3 cellular contexts compared by ENCODE assay signal in the genomic region with DNA sequence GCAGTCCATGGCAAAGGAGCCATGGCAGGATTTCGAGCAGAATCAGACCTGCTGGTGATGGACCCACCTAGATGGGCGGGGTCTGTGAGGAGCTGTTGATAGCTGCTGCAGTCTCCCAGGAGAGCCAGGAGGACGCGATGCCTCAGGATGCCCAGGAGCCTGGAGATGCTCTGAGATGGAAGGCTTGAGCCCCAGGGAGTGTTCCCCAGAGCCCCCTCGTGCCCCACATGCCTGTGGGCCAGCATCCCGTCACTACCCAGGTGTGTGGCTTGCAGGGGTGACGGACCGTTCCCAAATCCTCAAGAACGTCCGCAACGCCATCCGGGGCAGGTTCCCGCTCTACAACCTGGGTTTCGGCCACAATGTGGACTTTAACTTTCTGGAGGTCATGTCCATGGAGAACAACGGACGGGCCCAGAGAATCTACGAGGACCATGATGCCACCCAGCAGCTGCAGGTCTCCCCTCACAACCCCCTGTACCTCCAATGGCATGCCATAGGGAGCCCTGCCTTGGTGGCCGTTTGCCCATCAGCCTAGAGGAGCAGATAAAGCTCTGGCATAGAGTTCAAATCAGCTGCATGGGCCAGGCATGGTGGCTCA.
TF ChIP-seq lines count a peak whose summit lies in the region.

No MANE protein-coding gene starts in this region.

TF ChIP-seq in WTC11, 78 proteins besides CTCF, POLR2A, EP300 and RAD21:
- TF ChIP-seq KAT7 (CRISPR knock-in tag; IDR thresholded peaks at IDR 0.05; ENCODE audit: borderline replicate concordance) = no peak
- TF ChIP-seq ZNF121 (CRISPR knock-in tag; IDR thresholded peaks at IDR 0.05) = no peak
- TF ChIP-seq SOX15 (CRISPR knock-in tag; IDR thresholded peaks at IDR 0.05) = no peak
- no peak for TF ChIP-seq GABPB1 (CRISPR knock-in tag; IDR thresholded peaks at IDR 0.05)
- no peak for TF ChIP-seq FOXK1 (CRISPR knock-in tag; IDR thresholded peaks at IDR 0.05)
- no peak for TF ChIP-seq FOXJ3 (CRISPR knock-in tag; IDR thresholded peaks at IDR 0.05; ENCODE audit: borderline replicate concordance)
- TF ChIP-seq ZNF138 (CRISPR knock-in tag; conservative IDR thresholded peaks at IDR 0.05) = no peak
- TF ChIP-seq, protein P1, sequence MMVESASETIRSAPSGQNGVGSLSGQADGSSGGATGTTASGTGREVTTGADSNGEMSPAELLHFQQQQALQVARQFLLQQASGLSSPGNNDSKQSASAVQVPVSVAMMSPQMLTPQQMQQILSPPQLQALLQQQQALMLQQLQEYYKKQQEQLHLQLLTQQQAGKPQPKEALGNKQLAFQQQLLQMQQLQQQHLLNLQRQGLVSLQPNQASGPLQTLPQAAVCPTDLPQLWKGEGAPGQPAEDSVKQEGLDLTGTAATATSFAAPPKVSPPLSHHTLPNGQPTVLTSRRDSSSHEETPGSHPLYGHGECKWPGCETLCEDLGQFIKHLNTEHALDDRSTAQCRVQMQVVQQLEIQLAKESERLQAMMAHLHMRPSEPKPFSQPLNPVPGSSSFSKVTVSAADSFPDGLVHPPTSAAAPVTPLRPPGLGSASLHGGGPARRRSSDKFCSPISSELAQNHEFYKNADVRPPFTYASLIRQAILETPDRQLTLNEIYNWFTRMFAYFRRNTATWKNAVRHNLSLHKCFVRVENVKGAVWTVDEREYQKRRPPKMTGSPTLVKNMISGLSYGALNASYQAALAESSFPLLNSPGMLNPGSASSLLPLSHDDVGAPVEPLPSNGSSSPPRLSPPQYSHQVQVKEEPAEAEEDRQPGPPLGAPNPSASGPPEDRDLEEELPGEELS (CRISPR knock-in tag; IDR thresholded peaks at IDR 0.05) = no peak
- TF ChIP-seq NR2C2 (CRISPR knock-in tag; IDR thresholded peaks at IDR 0.05) = no peak
- no peak for TF ChIP-seq ZNF232 (CRISPR knock-in tag; IDR thresholded peaks at IDR 0.05)
- TF ChIP-seq, protein P2, sequence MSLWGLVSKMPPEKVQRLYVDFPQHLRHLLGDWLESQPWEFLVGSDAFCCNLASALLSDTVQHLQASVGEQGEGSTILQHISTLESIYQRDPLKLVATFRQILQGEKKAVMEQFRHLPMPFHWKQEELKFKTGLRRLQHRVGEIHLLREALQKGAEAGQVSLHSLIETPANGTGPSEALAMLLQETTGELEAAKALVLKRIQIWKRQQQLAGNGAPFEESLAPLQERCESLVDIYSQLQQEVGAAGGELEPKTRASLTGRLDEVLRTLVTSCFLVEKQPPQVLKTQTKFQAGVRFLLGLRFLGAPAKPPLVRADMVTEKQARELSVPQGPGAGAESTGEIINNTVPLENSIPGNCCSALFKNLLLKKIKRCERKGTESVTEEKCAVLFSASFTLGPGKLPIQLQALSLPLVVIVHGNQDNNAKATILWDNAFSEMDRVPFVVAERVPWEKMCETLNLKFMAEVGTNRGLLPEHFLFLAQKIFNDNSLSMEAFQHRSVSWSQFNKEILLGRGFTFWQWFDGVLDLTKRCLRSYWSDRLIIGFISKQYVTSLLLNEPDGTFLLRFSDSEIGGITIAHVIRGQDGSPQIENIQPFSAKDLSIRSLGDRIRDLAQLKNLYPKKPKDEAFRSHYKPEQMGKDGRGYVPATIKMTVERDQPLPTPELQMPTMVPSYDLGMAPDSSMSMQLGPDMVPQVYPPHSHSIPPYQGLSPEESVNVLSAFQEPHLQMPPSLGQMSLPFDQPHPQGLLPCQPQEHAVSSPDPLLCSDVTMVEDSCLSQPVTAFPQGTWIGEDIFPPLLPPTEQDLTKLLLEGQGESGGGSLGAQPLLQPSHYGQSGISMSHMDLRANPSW (CRISPR knock-in tag; conservative IDR thresholded peaks at IDR 0.05; ENCODE audit: low read depth) = no peak
- no peak for TF ChIP-seq RELA (CRISPR knock-in tag; IDR thresholded peaks at IDR 0.05; ENCODE audit: borderline replicate concordance)
- TF ChIP-seq, protein P3, sequence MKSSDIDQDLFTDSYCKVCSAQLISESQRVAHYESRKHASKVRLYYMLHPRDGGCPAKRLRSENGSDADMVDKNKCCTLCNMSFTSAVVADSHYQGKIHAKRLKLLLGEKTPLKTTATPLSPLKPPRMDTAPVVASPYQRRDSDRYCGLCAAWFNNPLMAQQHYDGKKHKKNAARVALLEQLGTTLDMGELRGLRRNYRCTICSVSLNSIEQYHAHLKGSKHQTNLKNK (CRISPR knock-in tag; IDR thresholded peaks at IDR 0.05) = no peak
- TF ChIP-seq, protein P4, sequence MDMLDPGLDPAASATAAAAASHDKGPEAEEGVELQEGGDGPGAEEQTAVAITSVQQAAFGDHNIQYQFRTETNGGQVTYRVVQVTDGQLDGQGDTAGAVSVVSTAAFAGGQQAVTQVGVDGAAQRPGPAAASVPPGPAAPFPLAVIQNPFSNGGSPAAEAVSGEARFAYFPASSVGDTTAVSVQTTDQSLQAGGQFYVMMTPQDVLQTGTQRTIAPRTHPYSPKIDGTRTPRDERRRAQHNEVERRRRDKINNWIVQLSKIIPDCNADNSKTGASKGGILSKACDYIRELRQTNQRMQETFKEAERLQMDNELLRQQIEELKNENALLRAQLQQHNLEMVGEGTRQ (CRISPR knock-in tag; IDR thresholded peaks at IDR 0.05) = no peak

TF ChIP-seq in HepG2, 621 proteins besides CTCF, POLR2A, EP300 and RAD21:
- TF ChIP-seq, protein P5, sequence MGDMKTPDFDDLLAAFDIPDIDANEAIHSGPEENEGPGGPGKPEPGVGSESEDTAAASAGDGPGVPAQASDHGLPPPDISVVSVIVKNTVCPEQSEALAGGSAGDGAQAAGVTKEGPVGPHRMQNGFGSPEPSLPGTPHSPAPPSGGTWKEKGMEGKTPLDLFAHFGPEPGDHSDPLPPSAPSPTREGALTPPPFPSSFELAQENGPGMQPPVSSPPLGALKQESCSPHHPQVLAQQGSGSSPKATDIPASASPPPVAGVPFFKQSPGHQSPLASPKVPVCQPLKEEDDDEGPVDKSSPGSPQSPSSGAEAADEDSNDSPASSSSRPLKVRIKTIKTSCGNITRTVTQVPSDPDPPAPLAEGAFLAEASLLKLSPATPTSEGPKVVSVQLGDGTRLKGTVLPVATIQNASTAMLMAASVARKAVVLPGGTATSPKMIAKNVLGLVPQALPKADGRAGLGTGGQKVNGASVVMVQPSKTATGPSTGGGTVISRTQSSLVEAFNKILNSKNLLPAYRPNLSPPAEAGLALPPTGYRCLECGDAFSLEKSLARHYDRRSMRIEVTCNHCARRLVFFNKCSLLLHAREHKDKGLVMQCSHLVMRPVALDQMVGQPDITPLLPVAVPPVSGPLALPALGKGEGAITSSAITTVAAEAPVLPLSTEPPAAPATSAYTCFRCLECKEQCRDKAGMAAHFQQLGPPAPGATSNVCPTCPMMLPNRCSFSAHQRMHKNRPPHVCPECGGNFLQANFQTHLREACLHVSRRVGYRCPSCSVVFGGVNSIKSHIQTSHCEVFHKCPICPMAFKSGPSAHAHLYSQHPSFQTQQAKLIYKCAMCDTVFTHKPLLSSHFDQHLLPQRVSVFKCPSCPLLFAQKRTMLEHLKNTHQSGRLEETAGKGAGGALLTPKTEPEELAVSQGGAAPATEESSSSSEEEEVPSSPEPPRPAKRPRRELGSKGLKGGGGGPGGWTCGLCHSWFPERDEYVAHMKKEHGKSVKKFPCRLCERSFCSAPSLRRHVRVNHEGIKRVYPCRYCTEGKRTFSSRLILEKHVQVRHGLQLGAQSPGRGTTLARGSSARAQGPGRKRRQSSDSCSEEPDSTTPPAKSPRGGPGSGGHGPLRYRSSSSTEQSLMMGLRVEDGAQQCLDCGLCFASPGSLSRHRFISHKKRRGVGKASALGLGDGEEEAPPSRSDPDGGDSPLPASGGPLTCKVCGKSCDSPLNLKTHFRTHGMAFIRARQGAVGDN (CRISPR knock-in tag; IDR thresholded peaks at IDR 0.05) = peak; percentile 17; the same call in 1 of the 2 replicates
- TF ChIP-seq ZNF629 (CRISPR knock-in tag; conservative IDR thresholded peaks at IDR 0.05) (no peak), ZNF484 (CRISPR knock-in tag; IDR thresholded peaks at IDR 0.05; ENCODE audit: borderline replicate concordance, low read depth) (no peak)

TF ChIP-seq in SK-N-SH treated with all-trans-retinoic acid at 6 μM for 48 hours, 23 proteins besides CTCF, POLR2A, EP300 and RAD21:
- TF ChIP-seq, protein P6, sequence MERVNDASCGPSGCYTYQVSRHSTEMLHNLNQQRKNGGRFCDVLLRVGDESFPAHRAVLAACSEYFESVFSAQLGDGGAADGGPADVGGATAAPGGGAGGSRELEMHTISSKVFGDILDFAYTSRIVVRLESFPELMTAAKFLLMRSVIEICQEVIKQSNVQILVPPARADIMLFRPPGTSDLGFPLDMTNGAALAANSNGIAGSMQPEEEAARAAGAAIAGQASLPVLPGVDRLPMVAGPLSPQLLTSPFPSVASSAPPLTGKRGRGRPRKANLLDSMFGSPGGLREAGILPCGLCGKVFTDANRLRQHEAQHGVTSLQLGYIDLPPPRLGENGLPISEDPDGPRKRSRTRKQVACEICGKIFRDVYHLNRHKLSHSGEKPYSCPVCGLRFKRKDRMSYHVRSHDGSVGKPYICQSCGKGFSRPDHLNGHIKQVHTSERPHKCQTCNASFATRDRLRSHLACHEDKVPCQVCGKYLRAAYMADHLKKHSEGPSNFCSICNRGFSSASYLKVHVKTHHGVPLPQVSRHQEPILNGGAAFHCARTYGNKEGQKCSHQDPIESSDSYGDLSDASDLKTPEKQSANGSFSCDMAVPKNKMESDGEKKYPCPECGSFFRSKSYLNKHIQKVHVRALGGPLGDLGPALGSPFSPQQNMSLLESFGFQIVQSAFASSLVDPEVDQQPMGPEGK (CRISPR knock-in tag; IDR thresholded peaks at IDR 0.05; ENCODE audit: borderline replicate concordance) = no peak
- TF ChIP-seq ESRRG (CRISPR knock-in tag; IDR thresholded peaks at IDR 0.05) (no peak), ZNF565 (CRISPR knock-in tag; conservative IDR thresholded peaks at IDR 0.05; ENCODE audit: low read depth) (no peak), ZC3H10 (CRISPR knock-in tag; IDR thresholded peaks at IDR 0.05) (no peak), OSR1 (CRISPR knock-in tag; IDR thresholded peaks at IDR 0.05) (no peak), ZFP30 (CRISPR knock-in tag; IDR thresholded peaks at IDR 0.05) (no peak), TOX (CRISPR knock-in tag; IDR thresholded peaks at IDR 0.05; ENCODE audit: borderline replicate concordance) (no peak), ZFP3 (CRISPR knock-in tag; IDR thresholded peaks at IDR 0.05) (no peak), SNAI2 (CRISPR knock-in tag; IDR thresholded peaks at IDR 0.05) (no peak), TCF4 (CRISPR knock-in tag; IDR thresholded peaks at IDR 0.05; ENCODE audit: borderline replicate concordance) (no peak), CSDC2 (CRISPR knock-in tag; IDR thresholded peaks at IDR 0.05) (no peak), RARB (CRISPR knock-in tag; IDR thresholded peaks at IDR 0.05) (no peak)
